1 cellular context compared by ENCODE assay signal in genomic region chr3:192576704-192577103, GRCh38.
TF ChIP-seq lines count a peak whose summit lies in the region.

No MANE protein-coding gene starts in this region.

TF ChIP-seq in HEK293, 187 proteins besides CTCF, POLR2A, EP300 and RAD21 (continued from another document):
- peak; percentile 77; the same call in 1 of the 2 replicates for TF ChIP-seq ZNF280D (tag by site-specific recombination; IDR thresholded peaks at IDR 0.05)
